34 cellular contexts compared by ENCODE assay signal in genomic region chr6:135380793-135381192, GRCh38.
"Had no signal": no experiment of that assay in that cellular context is flagged by ENCODE, and none has a peak within 500 bp of the region (broad histone marks: within the 10 kb centered on the region; RNA-seq: fewer than 3 reads in every experiment).

No MANE protein-coding gene starts in this region.

- H3K4me3 ChIP-seq: adrenal gland, ascending aorta, body of pancreas, breast epithelium, cardiac muscle cell had no signal

- FAIRE-seq: astrocyte, bronchial epithelial cell had no signal

- H3K36me3 ChIP-seq: adrenal gland, ascending aorta, brain microvascular endothelial cell, breast epithelium, cardiac muscle cell had no signal

- DNase-seq: activated effector memory CD4-positive, alpha-beta T cell treated with anti-CD3 and anti-CD28 coated beads, Interleukin-2, amount 50 U/mL, for 16 hours; activated effector memory CD4-positive, alpha-beta T cell treated with Interleukin-2 at 50 U/mL for 16 hours; activated gamma-delta T cell; activated gamma-delta T cell treated with Interleukin-2 at 50 U/mL for 16 hours; activated naive CD4-positive, alpha-beta T cell; activated naive CD4-positive, alpha-beta T cell treated with anti-CD3 and anti-CD28 coated beads for 36 hours; activated naive CD4-positive, alpha-beta T cell treated with anti-CD3 and anti-CD28 coated beads, Interleukin-2, amount 10 ng/mL, durations not matched to agents 7 days and 5 days; activated naive CD4-positive, alpha-beta T cell treated with anti-CD3 and anti-CD28 coated beads, Interleukin-2, amount 50 U/mL, for 16 hours; activated naive CD4-positive, alpha-beta T cell treated with Interleukin-2 at 50 U/mL for 16 hours; activated naive CD8-positive, alpha-beta T cell treated with anti-CD3 and anti-CD28 coated beads for 36 hours; activated naive CD8-positive, alpha-beta T cell treated with anti-CD3 and anti-CD28 coated beads, Interleukin-2, amount 10 ng/mL, durations not matched to agents 7 days and 5 days; activated naive CD8-positive, alpha-beta T cell treated with anti-CD3 and anti-CD28 coated beads, Interleukin-2, amount 50 U/mL, for 24 hours; activated T-cell treated with anti-CD3 and anti-CD28 coated beads, Interleukin-2, amount 50 U/mL, for 1 hour; activated T-cell treated with anti-CD3 and anti-CD28 coated beads, Interleukin-2, amount 50 U/mL, for 24 hours; activated T-cell treated with anti-CD3 and anti-CD28 coated beads, Interleukin-2, amount 50 U/mL, for 4 hours; activated T-cell treated with anti-CD3 and anti-CD28 coated beads, Interleukin-2, amount 50 U/mL, for 48 hours; activated T-cell treated with anti-CD3 and anti-CD28 coated beads, Interleukin-2, amount 50 U/mL, for 72 hours; adrenal gland; amniotic stem cell; amygdala; anterior cingulate cortex; aorta; body of pancreas; brain microvascular endothelial cell; caudate nucleus; central memory CD4-positive, alpha-beta T cell; cerebellar nuclear complex had no signal

- H3K4me1 ChIP-seq: adrenal gland, ascending aorta, body of pancreas, breast epithelium had no signal

- H3K27me3 ChIP-seq: adrenal gland, ascending aorta, body of pancreas, brain microvascular endothelial cell, breast epithelium, cardiac muscle cell had no signal

- H3K9me3 ChIP-seq: adrenal gland, ascending aorta, body of pancreas, breast epithelium had no signal

- ATAC-seq: activated naive CD4-positive, alpha-beta T cell treated with anti-CD3 and anti-CD28 coated beads, Interleukin-2, amount 50 U/mL, for 72 hours; activated naive CD8-positive, alpha-beta T cell treated with anti-CD3 and anti-CD28 coated beads, Interleukin-2, amount 50 U/mL, for 24 hours; activated T-cell treated with anti-CD3 and anti-CD28 coated beads, Interleukin-2, amount 50 U/mL, for 4 hours; activated T-cell treated with anti-CD3 and anti-CD28 coated beads, Interleukin-2, amount 50 U/mL, for 72 hours; activated T-helper 17 cell treated with anti-CD3 and anti-CD28 coated beads, Interleukin-2, amount 50 U/mL, for 72 hours; body of pancreas had no signal

- H3K27ac ChIP-seq: adrenal gland, ascending aorta, body of pancreas, brain microvascular endothelial cell, breast epithelium, cardiac muscle cell had no signal
